ENCODE assay signal across 1 cellular context in the genomic region with DNA sequence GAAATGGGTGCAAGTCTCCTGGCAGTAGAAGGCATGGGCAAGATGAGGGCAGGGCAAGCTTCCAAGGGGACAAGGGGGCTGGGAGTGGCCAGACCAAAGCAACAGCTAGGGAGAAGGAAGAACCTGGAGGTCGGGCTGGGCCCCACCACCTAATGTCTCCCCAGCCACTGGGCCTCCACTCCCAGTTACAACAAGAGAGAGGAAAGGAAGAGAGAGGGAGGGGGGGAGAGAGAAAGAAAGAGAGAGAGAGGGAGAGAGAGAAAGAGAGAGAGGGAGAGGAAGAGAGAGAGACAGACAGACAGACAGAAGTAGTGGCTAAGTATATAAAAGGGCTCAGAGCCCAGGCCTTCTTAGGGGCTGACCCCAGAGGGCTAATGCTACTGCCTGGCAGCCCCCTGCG.
TF ChIP-seq lines count a peak whose summit lies in the region.

No MANE protein-coding gene starts in this region.

TF ChIP-seq in GM12878, 131 proteins besides CTCF, POLR2A, EP300 and RAD21:
- TF ChIP-seq CREM (IDR thresholded peaks at IDR 0.05; ENCODE audit: low read depth): no peak
- TF ChIP-seq, protein P1, sequence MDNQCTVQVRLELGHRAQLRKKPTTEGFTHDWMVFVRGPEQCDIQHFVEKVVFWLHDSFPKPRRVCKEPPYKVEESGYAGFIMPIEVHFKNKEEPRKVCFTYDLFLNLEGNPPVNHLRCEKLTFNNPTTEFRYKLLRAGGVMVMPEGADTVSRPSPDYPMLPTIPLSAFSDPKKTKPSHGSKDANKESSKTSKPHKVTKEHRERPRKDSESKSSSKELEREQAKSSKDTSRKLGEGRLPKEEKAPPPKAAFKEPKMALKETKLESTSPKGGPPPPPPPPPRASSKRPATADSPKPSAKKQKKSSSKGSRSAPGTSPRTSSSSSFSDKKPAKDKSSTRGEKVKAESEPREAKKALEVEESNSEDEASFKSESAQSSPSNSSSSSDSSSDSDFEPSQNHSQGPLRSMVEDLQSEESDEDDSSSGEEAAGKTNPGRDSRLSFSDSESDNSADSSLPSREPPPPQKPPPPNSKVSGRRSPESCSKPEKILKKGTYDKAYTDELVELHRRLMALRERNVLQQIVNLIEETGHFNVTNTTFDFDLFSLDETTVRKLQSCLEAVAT (IDR thresholded peaks at IDR 0.05): peak; percentile 51; the same call in 1 of the 2 replicates
